Comparison of ENCODE assay signal across 8 cellular contexts in genomic region chr17:68036304-68037147, GRCh38. TPM values are rescaled to one million over a fixed set of nuclear protein-coding genes. Genes with fewer than 3 reads are reported as not detected.
DNase-seq lines count a peak whose midpoint lies in the region; ATAC-seq and TF ChIP-seq lines count a peak whose summit lies in the region.

No MANE protein-coding gene starts in this region.

- peak overlapping the region; percentile 93 for H3K4me3 ChIP-seq in iPS DF 6.9 (ENCODE audit: low read length)

- intact Hi-C loops in activated B cell treated with CpG ODN at 0.5 μM for 24 hours (cut with micrococcal nuclease): loop anchor here (1.0 to 5.0 kb wide), 4 partner anchors 51 to 169 kb away; no protein-coding TSS in a partner anchor

- CTCF ChIA-PET in activated B cell treated with CpG ODN at 0.5 μM for 24 hours (lab: Charles Lee): interaction anchor here (1.6 kb wide), 1 partner anchor 17 kb away, joined by 5 read pairs; no protein-coding TSS in a partner anchor

- POLR2A ChIA-PET in activated B cell treated with CpG ODN at 0.5 μM for 24 hours (lab: Charles Lee): interaction anchor here (0.6 to 2.1 kb wide), 8 partner anchors 17 to 421 kb away, joined by 3 to 19 read pairs (median 5); partner anchors contain the start of genes NOL11 and WIPI1

- H3K27ac ChIP-seq in iPS DF 6.9 (ENCODE audit: low read length): no peak overlapping the region

- no peaks in the 10 kb centered on the region for H3K27me3 ChIP-seq in iPS DF 6.9 (ENCODE audit: control insufficient read depth, insufficient read depth, low read length)

- H3K27me3 Mint-ChIP-seq in activated T-cell treated with anti-CD3 and anti-CD28 coated beads, Interleukin-2, amount 50 U/mL, for 72 hours (ENCODE audit: low read depth): no peaks in the 10 kb centered on the region
- H3K27me3 Mint-ChIP-seq in activated B cell treated with CpG ODN at 0.5 μM for 24 hours: no peaks in the 10 kb centered on the region
- H3K27me3 Mint-ChIP-seq in stimulated activated naive B cell treated with anti-CD40 and anti-IgM and Interleukin-4, amounts not matched to agents 10 μg/mL and 1 μg/mL and 100 μg/mL, for 72 hours: no peaks in the 10 kb centered on the region

- H3K9me3 ChIP-seq in iPS DF 6.9 (ENCODE audit: control insufficient read depth, insufficient read depth, low read length): no peaks in the 10 kb centered on the region

- H3K9me3 Mint-ChIP-seq in activated T-cell treated with anti-CD3 and anti-CD28 coated beads, Interleukin-2, amount 50 U/mL, for 72 hours: no peaks in the 10 kb centered on the region
- H3K9me3 Mint-ChIP-seq in activated B cell treated with CpG ODN at 0.5 μM for 24 hours: no peaks in the 10 kb centered on the region
- no peaks in the 10 kb centered on the region for H3K9me3 Mint-ChIP-seq in stimulated activated naive B cell treated with anti-CD40 and anti-IgM and Interleukin-4, amounts not matched to agents 10 μg/mL and 1 μg/mL and 100 μg/mL, for 72 hours

- WGBS in iPS DF 6.9 (ENCODE audit: insufficient coverage, insufficient read length): no CpG with 5 or more reads among the region's 11 CpGs

- TF ChIP-seq CTCF in activated B cell treated with CpG ODN at 0.5 μM for 24 hours (IDR thresholded peaks at IDR 0.05): no peak
- TF ChIP-seq CTCF in GM13976 (IDR thresholded peaks at IDR 0.05; ENCODE audit: borderline replicate concordance, control extremely low read depth, extremely low read depth, insufficient read depth, missing control alignments): no peak

- H3K27ac Mint-ChIP-seq in activated T-cell treated with anti-CD3 and anti-CD28 coated beads, Interleukin-2, amount 50 U/mL, for 72 hours: peak overlapping the region; percentile 77
- H3K27ac Mint-ChIP-seq in activated B cell treated with CpG ODN at 0.5 μM for 24 hours: peak overlapping the region; percentile 92
- H3K27ac Mint-ChIP-seq in stimulated activated naive B cell treated with anti-CD40 and anti-IgM and Interleukin-4, amounts not matched to agents 10 μg/mL and 1 μg/mL and 100 μg/mL, for 72 hours: peak overlapping the region; percentile 92

- no peaks in the 10 kb centered on the region for H3K4me1 ChIP-seq in iPS DF 6.9 (ENCODE audit: control insufficient read depth, insufficient read depth, low read length)

- H3K36me3 Mint-ChIP-seq in activated T-cell treated with anti-CD3 and anti-CD28 coated beads, Interleukin-2, amount 50 U/mL, for 72 hours (ENCODE audit: insufficient read depth in 2 of 2): peaks cover 11 to 42% of the 10 kb centered on the region in 2 donors
- H3K36me3 Mint-ChIP-seq in activated B cell treated with CpG ODN at 0.5 μM for 24 hours (ENCODE audit: low read depth): peaks cover 42% of the 10 kb centered on the region
- peaks cover 15 to 26% of the 10 kb centered on the region in 2 donors for H3K36me3 Mint-ChIP-seq in stimulated activated naive B cell treated with anti-CD40 and anti-IgM and Interleukin-4, amounts not matched to agents 10 μg/mL and 1 μg/mL and 100 μg/mL, for 72 hours

- in situ Hi-C loops in GM13976 (cut with MboI; ENCODE audit: low sequenced_read_pairs, unreplicated experiment): no loop called here

- no peak for ATAC-seq in activated T-cell treated with anti-CD3 and anti-CD28 coated beads, Interleukin-2, amount 50 U/mL, for 72 hours (replicated peaks in 1 of 2)
- ATAC-seq in activated B cell treated with CpG ODN at 0.5 μM for 24 hours (ENCODE audit: low read depth): no peak
- no peak for ATAC-seq in stimulated activated naive B cell treated with anti-CD40 and anti-IgM and Interleukin-4, amounts not matched to agents 10 μg/mL and 1 μg/mL and 100 μg/mL, for 72 hours (replicated peaks)
- ATAC-seq in HG02938 (IDR thresholded peaks at IDR 0.05; ENCODE audit: unreplicated experiment): no peak

- DNase-seq in activated T-cell treated with anti-CD3 and anti-CD28 coated beads, Interleukin-2, amount 50 U/mL, for 72 hours: no peak
- no peak for DNase-seq in activated T-cell treated with anti-CD3 and anti-CD28 coated beads, Interleukin-2, amount 50 U/mL, for 1 hour
- DNase-seq in activated B cell treated with CpG ODN at 0.5 μM for 24 hours: no peak
- DNase-seq in iPS DF 6.9 (ENCODE audit: low read depth, low spot score): no peak
- no peak for DNase-seq in stimulated activated naive B cell treated with anti-CD40 and anti-IgM and Interleukin-4, amounts not matched to agents 10 μg/mL and 1 μg/mL and 100 μg/mL, for 72 hours
- no peak for DNase-seq in GM13976 (ENCODE audit: low spot score)
- no peak for DNase-seq in kidney glomerular epithelial cell (lab: John Stamatoyannopoulos, UW)

- peak overlapping the region; percentile 92 to 94 for H3K4me3 Mint-ChIP-seq in activated T-cell treated with anti-CD3 and anti-CD28 coated beads, Interleukin-2, amount 50 U/mL, for 72 hours
- H3K4me3 Mint-ChIP-seq in activated B cell treated with CpG ODN at 0.5 μM for 24 hours: peak overlapping the region; percentile 93
- peak overlapping the region; percentile 91 to 92 for H3K4me3 Mint-ChIP-seq in stimulated activated naive B cell treated with anti-CD40 and anti-IgM and Interleukin-4, amounts not matched to agents 10 μg/mL and 1 μg/mL and 100 μg/mL, for 72 hours

- peaks cover 25% of the 10 kb centered on the region for H3K36me3 ChIP-seq in iPS DF 6.9 (ENCODE audit: control insufficient read depth, insufficient read depth, low read length)

- H3K4me1 Mint-ChIP-seq in activated T-cell treated with anti-CD3 and anti-CD28 coated beads, Interleukin-2, amount 50 U/mL, for 72 hours (ENCODE audit: low read depth): peaks cover 20% of the 10 kb centered on the region
- peaks cover 11% of the 10 kb centered on the region for H3K4me1 Mint-ChIP-seq in activated B cell treated with CpG ODN at 0.5 μM for 24 hours
- peaks cover 5 to 10% of the 10 kb centered on the region in 2 donors for H3K4me1 Mint-ChIP-seq in stimulated activated naive B cell treated with anti-CD40 and anti-IgM and Interleukin-4, amounts not matched to agents 10 μg/mL and 1 μg/mL and 100 μg/mL, for 72 hours

RNA-seq across cellular contexts. Expression of gene KPNA2, which starts 1.0 kb away (rescaled TPM):
- total RNA-seq in activated T-cell treated with anti-CD3 and anti-CD28 coated beads, Interleukin-2, amount 50 U/mL, for 72 hours: 100 to 1,000 TPM; 193 to 201 TPM
- total RNA-seq in activated B cell treated with CpG ODN at 0.5 μM for 24 hours: 49.5 and 49.9 TPM in 2 replicates

RNA-seq across cellular contexts. Expression of gene C17orf58, which starts 40.3 kb away (rescaled TPM):
- total RNA-seq in activated T-cell treated with anti-CD3 and anti-CD28 coated beads, Interleukin-2, amount 50 U/mL, for 72 hours: 10 to 100 TPM; 16.2 to 24.8 TPM
- 3.5 and 4.3 TPM in 2 replicates for total RNA-seq in activated B cell treated with CpG ODN at 0.5 μM for 24 hours
